ENCODE assay signal across 8 cellular contexts in genomic region chr7:26397786-26398435, GRCh38.
A peak's percentile ranks its signal among the peaks of the same experiment; 100 is the strongest.
DNase-seq lines count a peak whose midpoint lies in the region; ATAC-seq and TF ChIP-seq lines count a peak whose summit lies in the region.

No MANE protein-coding gene starts in this region.

- no peaks in the 10 kb centered on the region for H3K9me3 Mint-ChIP-seq in T-cell
- H3K9me3 Mint-ChIP-seq in naive thymus-derived CD8-positive, alpha-beta T cell = peaks cover 0 to 2% (median 0%) of the 10 kb centered on the region in 9 donors

- H3K4me3 Mint-ChIP-seq in T-cell = peak overlapping the region; percentile 67 to 81 (median 67)
- peak overlapping the region; percentile 74 to 85 (median 80) for H3K4me3 Mint-ChIP-seq in naive thymus-derived CD8-positive, alpha-beta T cell

- ATAC-seq in GM19328 (IDR thresholded peaks at IDR 0.05; ENCODE audit: unreplicated experiment) (peak; percentile 29), HG03442 (IDR thresholded peaks at IDR 0.05; ENCODE audit: unreplicated experiment) (peak; percentile 14), T-cell (replicated peaks in 1 of 4) (peak in 3 of 4 experiments; percentile 23 to 44 (median 43)), esophagus mucosa (peak; percentile 58)
- peak; percentile 45 to 54 for ATAC-seq in naive thymus-derived CD8-positive, alpha-beta T cell

- DNase-seq in DMS53 treated with DMSO at 0.1 percent for 48 hours (lab: John Stamatoyannopoulos, UW; ENCODE audit: unreplicated experiment) = peak; percentile 81
- peak in 3 of 34 experiments; percentile 1 to 6 (median 2) for DNase-seq in T-cell
- DNase-seq in naive thymus-derived CD8-positive, alpha-beta T cell = peak in 1 of 10 donors; percentile 2
- DNase-seq in RWPE1 (ENCODE audit: low spot score) = no peak
- no peak for DNase-seq in inferior parietal cortex (ENCODE audit: extremely low spot score)

- H3K27ac Mint-ChIP-seq in T-cell = no peak overlapping the region
- no peak overlapping the region for H3K27ac Mint-ChIP-seq in naive thymus-derived CD8-positive, alpha-beta T cell

- POLR2A ChIA-PET in T-cell (lab: Charles Lee) (interaction anchor here in 1 of 2 donors (0.5 kb wide), 1 partner anchor 181 kb away, joined by 4 read pairs; no protein-coding TSS in a partner anchor), RWPE1 (lab: Yijun Ruan, JAX; ENCODE audit: low non-redundant PET) (no interaction called here)
- POLR2A ChIA-PET in naive thymus-derived CD8-positive, alpha-beta T cell (lab: Charles Lee) = no interaction called here

- peaks cover 50 to 62% of the 10 kb centered on the region in 2 donors for H3K27me3 Mint-ChIP-seq in T-cell
- peaks cover 36 to 49% (median 42%) of the 10 kb centered on the region in 5 donors for H3K27me3 Mint-ChIP-seq in naive thymus-derived CD8-positive, alpha-beta T cell

- H3K4me1 Mint-ChIP-seq in T-cell = peaks cover 13 to 15% (median 14%) of the 10 kb centered on the region in 3 donors
- peaks cover 8 to 20% (median 14%) of the 10 kb centered on the region in 4 donors for H3K4me1 Mint-ChIP-seq in naive thymus-derived CD8-positive, alpha-beta T cell

- CTCF ChIA-PET in T-cell (lab: Charles Lee) = interaction anchor here in 1 of 2 donors (0.6 kb wide), 1 partner anchor 300 kb away, joined by 4 read pairs; no protein-coding TSS in a partner anchor
- CTCF ChIA-PET in RWPE1 (lab: Yijun Ruan, JAX) = interaction anchor here (0.6 to 1.6 kb wide), 5 partner anchors 19 to 1992 kb away, joined by 3 to 7 read pairs (median 3); no protein-coding TSS in a partner anchor

- H3K36me3 Mint-ChIP-seq in T-cell = no peaks in the 10 kb centered on the region
- no peaks in the 10 kb centered on the region for H3K36me3 Mint-ChIP-seq in naive thymus-derived CD8-positive, alpha-beta T cell

- H3K27ac ChIP-seq in RWPE1 = no peak overlapping the region

- TF ChIP-seq CTCF in RWPE1 (conservative IDR thresholded peaks at IDR 0.05; ENCODE audit: low read depth) = no peak
